8 cellular contexts compared by ENCODE assay signal in the genomic region with DNA sequence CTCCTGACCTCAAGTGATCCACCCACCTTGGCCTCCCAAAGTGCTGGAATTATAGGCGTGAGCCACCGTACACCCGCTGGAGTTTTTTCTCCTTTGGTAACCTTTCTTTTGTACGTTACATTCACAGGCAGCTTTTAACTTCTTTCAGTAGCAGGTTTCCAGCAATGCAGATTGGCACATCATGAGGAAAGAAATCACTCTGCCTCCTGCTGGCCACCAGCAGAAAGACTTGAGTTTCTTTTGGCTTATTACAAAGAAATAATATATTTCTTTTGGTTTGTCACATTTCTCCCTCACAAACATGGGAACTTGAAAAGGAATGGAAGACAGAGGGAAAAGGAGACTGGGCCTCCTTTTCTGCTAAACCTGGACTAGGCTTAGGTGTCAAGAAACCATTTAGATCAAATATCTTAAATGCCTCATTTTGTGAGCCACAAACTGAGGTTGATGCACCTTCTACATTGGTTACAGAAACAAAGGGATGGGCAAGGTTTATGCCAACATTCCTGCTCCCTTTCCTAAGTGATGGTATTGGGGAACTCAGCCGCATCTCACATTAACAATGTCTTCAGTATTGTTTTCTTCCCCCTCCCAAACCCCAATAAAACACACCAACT. TPM values are rescaled to one million over a fixed set of nuclear protein-coding genes. Genes with fewer than 3 reads are reported as not detected.
A peak's percentile ranks its signal among the peaks of the same experiment; 100 is the strongest.
DNase-seq lines count a peak whose midpoint lies in the region; ATAC-seq, FAIRE-seq and TF ChIP-seq lines count a peak whose summit lies in the region.

No MANE protein-coding gene starts in this region.

- peaks cover 0 to 27% (median 0%) of the 10 kb centered on the region in 3 donors for H3K4me1 ChIP-seq in pancreas

- no peaks in the 10 kb centered on the region for H3K9me3 ChIP-seq in pancreas

- intact Hi-C loops in pancreas (cut with DNase I), result loop anchor here in 1 of 3 donors (5.0 kb wide), 1 partner anchor 59 kb away; no protein-coding TSS in a partner anchor

- H3K36me3 Mint-ChIP-seq in activated T-cell treated with anti-CD3 and anti-CD28 coated beads, Interleukin-2, amount 50 U/mL, for 4 hours (ENCODE audit: insufficient read depth), result peaks cover 51% of the 10 kb centered on the region

- H3K4me1 Mint-ChIP-seq in activated T-cell treated with anti-CD3 and anti-CD28 coated beads, Interleukin-2, amount 50 U/mL, for 4 hours (ENCODE audit: low read depth), result peaks cover 69% of the 10 kb centered on the region

- no peaks in the 10 kb centered on the region for H3K27me3 ChIP-seq in pancreas

- peak overlapping the region in 2 of 4 donors; percentile 28 to 38 for H3K27ac ChIP-seq in pancreas

- WGBS in pancreas, 2 donors, result 50 to 57% methylated on average over 5 of the region's 5 CpGs

- ATAC-seq in activated T-cell treated with anti-CD3 and anti-CD28 coated beads, Interleukin-2, amount 50 U/mL, for 4 hours, result peak; percentile 32 to 51
- ATAC-seq in pancreas (peak in 3 of 4 donors; percentile 54 to 58 (median 57)), GM21737 (IDR thresholded peaks at IDR 0.05; ENCODE audit: unreplicated experiment) (no peak), GM18909 (IDR thresholded peaks at IDR 0.05; ENCODE audit: poor library complexity, unreplicated experiment) (no peak)

- H3K4me3 Mint-ChIP-seq in activated T-cell treated with anti-CD3 and anti-CD28 coated beads, Interleukin-2, amount 50 U/mL, for 4 hours, result peak overlapping the region; percentile 50

- no peaks in the 10 kb centered on the region for H3K9me3 Mint-ChIP-seq in activated T-cell treated with anti-CD3 and anti-CD28 coated beads, Interleukin-2, amount 50 U/mL, for 4 hours

- DNase-seq in NCI-H345 (lab: John Stamatoyannopoulos, UW) (peak; percentile 20), NCI-H345 treated with DMSO at 0.1 percent for 48 hours (lab: John Stamatoyannopoulos, UW; ENCODE audit: unreplicated experiment) (no peak), NCI-H446 (lab: John Stamatoyannopoulos, UW) (peak; percentile 6 to 40), fibroblast of gingiva (ENCODE audit: low read depth) (peak; percentile 73), pancreas (peak in 2 of 6 donors; percentile 55 to 58)
- peak; percentile 62 for DNase-seq in activated T-cell treated with anti-CD3 and anti-CD28 coated beads, Interleukin-2, amount 50 U/mL, for 4 hours

- H3K27me3 Mint-ChIP-seq in activated T-cell treated with anti-CD3 and anti-CD28 coated beads, Interleukin-2, amount 50 U/mL, for 4 hours (ENCODE audit: low read depth), result no peaks in the 10 kb centered on the region

- FAIRE-seq in pancreas (lab: Jason Lieb, UNC), result no peak

- no peak overlapping the region for H3K4me3 ChIP-seq in pancreas

- peaks cover 0 to 31% (median 10%) of the 10 kb centered on the region in 3 donors for H3K36me3 ChIP-seq in pancreas

- TF ChIP-seq CTCF in pancreas (IDR thresholded peaks at IDR 0.05), result peak; percentile 14 to 53 (median 32)

RNA-seq across cellular contexts. Expression of a gene that starts 7.8 kb away (rescaled TPM):
- 100 to 1,000 TPM; 221 to 224 (median 223) TPM for total RNA-seq in activated T-cell treated with anti-CD3 and anti-CD28 coated beads, Interleukin-2, amount 50 U/mL, for 4 hours
- 10 to 100 TPM; 53.9 to 76.3 (median 67.9) TPM for total RNA-seq in pancreas
- 10 to 100 TPM; 62.6 to 86.0 TPM for polyA plus RNA-seq in pancreas

RNA-seq across cellular contexts. Expression of a gene that starts 42.2 kb away (rescaled TPM):
- 100 to 1,000 TPM; 228 to 237 (median 236) TPM for total RNA-seq in activated T-cell treated with anti-CD3 and anti-CD28 coated beads, Interleukin-2, amount 50 U/mL, for 4 hours
- 100 to 1,000 TPM in 3 of 6 donors, 10 to 100 TPM in 3; 91.6 to 163 (median 108) TPM for total RNA-seq in pancreas
- 10 to 100 TPM; 69.2 to 95.7 TPM for polyA plus RNA-seq in pancreas

Comparison
In these comparisons a context has a peak if more than half of its experiments do, and no peak if none do; other contexts are left out.
1. ATAC-seq: peak in activated T-cell treated with anti-CD3 and anti-CD28 coated beads, Interleukin-2, amount 50 U/mL, for 4 hours (2 of 2) and pancreas (3 of 4); none in GM21737 (single experiment) and GM18909 (single experiment).